Comparison of ENCODE assay signal across 1 cellular context in genomic region chr5:179370490-179371122, GRCh38.
TF ChIP-seq lines count a peak whose summit lies in the region.

No MANE protein-coding gene starts in this region.

TF ChIP-seq in HepG2, 621 proteins besides CTCF, POLR2A, EP300 and RAD21:
- TF ChIP-seq NFIB (CRISPR knock-in tag; IDR thresholded peaks at IDR 0.05; ENCODE audit: borderline replicate concordance) (no peak), ZNF639 (CRISPR knock-in tag; conservative IDR thresholded peaks at IDR 0.05) (no peak), BCL6 (CRISPR knock-in tag; IDR thresholded peaks at IDR 0.05) (no peak), ZHX1 (CRISPR knock-in tag; IDR thresholded peaks at IDR 0.05; ENCODE audit: low read depth) (no peak), ZBTB7B (CRISPR knock-in tag; IDR thresholded peaks at IDR 0.05) (no peak), ATF2 (CRISPR knock-in tag; IDR thresholded peaks at IDR 0.05) (no peak), MNT (IDR thresholded peaks at IDR 0.05) (no peak), ZFYVE20 (CRISPR knock-in tag; IDR thresholded peaks at IDR 0.05; ENCODE audit: borderline replicate concordance, low read depth) (no peak), ZKSCAN5 (CRISPR knock-in tag; IDR thresholded peaks at IDR 0.05) (no peak), ZNF841 (CRISPR knock-in tag; IDR thresholded peaks at IDR 0.05; ENCODE audit: borderline replicate concordance) (no peak), ZBTB3 (CRISPR knock-in tag; IDR thresholded peaks at IDR 0.05; ENCODE audit: borderline replicate concordance, low read depth) (no peak), HIVEP1 (CRISPR knock-in tag; IDR thresholded peaks at IDR 0.05) (no peak)
